In the genomic region with DNA sequence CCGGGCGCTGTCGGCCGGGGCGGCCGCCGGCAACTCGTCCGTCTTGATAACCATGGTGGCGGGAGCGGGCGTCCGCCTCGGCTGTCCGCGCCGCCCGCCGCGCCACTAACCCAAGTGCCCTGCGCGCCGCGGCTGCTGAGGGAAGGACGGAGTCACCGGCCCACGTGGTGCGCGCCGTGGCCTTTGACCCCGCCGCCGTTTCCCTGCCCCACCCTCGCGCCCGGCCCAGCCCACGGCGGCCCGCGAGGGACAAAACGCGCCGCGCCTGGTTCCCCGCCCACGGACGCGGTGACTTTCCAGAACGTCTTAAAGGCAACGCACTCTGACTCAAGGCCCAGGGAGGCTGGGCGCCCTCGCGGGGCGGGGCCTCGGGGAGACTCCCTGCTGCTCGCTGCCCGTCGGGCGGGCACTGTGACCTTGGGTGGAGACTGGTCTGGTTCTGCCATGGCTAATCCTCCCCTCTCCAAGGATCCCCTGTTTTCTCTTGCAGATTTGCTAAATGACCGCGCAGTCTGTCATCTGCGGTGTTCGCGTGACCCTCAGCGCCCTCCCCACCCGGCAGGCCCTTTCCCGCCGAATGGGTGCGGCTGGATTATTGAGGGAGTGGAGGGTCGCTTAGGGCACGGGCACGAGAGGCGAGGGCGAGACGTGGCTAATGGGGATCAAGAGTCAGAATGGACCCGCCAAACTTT, we compare ENCODE assay signal across 8 cellular contexts. TPM values are rescaled to one million over a fixed set of nuclear protein-coding genes. Genes with fewer than 3 reads are reported as not detected.
A peak's percentile ranks its signal among the peaks of the same experiment; 100 is the strongest.
DNase-seq lines count a peak whose midpoint lies in the region; ATAC-seq and TF ChIP-seq lines count a peak whose summit lies in the region.

A gene with protein sequence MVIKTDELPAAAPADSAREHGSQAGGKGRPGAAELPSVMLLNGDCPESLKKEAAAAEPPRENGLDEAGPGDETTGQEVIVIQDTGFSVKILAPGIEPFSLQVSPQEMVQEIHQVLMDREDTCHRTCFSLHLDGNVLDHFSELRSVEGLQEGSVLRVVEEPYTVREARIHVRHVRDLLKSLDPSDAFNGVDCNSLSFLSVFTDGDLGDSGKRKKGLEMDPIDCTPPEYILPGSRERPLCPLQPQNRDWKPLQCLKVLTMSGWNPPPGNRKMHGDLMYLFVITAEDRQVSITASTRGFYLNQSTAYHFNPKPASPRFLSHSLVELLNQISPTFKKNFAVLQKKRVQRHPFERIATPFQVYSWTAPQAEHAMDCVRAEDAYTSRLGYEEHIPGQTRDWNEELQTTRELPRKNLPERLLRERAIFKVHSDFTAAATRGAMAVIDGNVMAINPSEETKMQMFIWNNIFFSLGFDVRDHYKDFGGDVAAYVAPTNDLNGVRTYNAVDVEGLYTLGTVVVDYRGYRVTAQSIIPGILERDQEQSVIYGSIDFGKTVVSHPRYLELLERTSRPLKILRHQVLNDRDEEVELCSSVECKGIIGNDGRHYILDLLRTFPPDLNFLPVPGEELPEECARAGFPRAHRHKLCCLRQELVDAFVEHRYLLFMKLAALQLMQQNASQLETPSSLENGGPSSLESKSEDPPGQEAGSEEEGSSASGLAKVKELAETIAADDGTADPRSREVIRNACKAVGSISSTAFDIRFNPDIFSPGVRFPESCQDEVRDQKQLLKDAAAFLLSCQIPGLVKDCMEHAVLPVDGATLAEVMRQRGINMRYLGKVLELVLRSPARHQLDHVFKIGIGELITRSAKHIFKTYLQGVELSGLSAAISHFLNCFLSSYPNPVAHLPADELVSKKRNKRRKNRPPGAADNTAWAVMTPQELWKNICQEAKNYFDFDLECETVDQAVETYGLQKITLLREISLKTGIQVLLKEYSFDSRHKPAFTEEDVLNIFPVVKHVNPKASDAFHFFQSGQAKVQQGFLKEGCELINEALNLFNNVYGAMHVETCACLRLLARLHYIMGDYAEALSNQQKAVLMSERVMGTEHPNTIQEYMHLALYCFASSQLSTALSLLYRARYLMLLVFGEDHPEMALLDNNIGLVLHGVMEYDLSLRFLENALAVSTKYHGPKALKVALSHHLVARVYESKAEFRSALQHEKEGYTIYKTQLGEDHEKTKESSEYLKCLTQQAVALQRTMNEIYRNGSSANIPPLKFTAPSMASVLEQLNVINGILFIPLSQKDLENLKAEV (N-terminal part only) (minus strand): TSS at position 157 of the 692 bp plus-strand sequence. CDS start 103 bp downstream, at position 54.

- DNase-seq in CD8-positive, alpha-beta T cell, result peak; percentile 90 to 97 (median 94)
- DNase-seq in HK-2 (ENCODE audit: unreplicated experiment), result peak; percentile 96
- DNase-seq in NK-92 (lab: John Stamatoyannopoulos, UW; ENCODE audit: unreplicated experiment), result peak; percentile 52
- DNase-seq in activated CD8-positive, alpha-beta memory T cell treated with anti-CD3 and anti-CD28 coated beads for 1 hour (ENCODE audit: extremely low read depth in 1 of 2, low read depth in 1 of 2), result peak; percentile 85 to 95
- peak; percentile 92 for DNase-seq in effector CD4-positive, alpha-beta T cell
- peak; percentile 94 to 98 for DNase-seq in lung microvascular endothelial cell (ENCODE audit: low read depth in 2 of 2)
- peak; percentile 96 to 97 (median 96) for DNase-seq in stimulated activated CD4-positive, alpha-beta T cell treated with anti-CD3 and anti-CD28 coated beads, TNF-alpha, amount 100 ng/mL, for 4 hours (ENCODE audit: low read depth in 3 of 3)

- no peaks in the 10 kb centered on the region for H3K36me3 ChIP-seq in CD8-positive, alpha-beta T cell (ENCODE audit: insufficient read depth, low read length)

- H3K4me1 ChIP-seq in CD8-positive, alpha-beta T cell (ENCODE audit: insufficient read depth, low read length), result peaks cover 45% of the 10 kb centered on the region

- no peak for TF ChIP-seq CTCF in CD8-positive, alpha-beta T cell (IDR thresholded peaks at IDR 0.05)

- peak; percentile 93 for ATAC-seq in CD8-positive, alpha-beta T cell
- ATAC-seq in GM19452 (IDR thresholded peaks at IDR 0.05; ENCODE audit: unreplicated experiment), result peak; percentile 69

- peak within 1 kb of the TSS; percentile 88 for H3K4me3 Mint-ChIP-seq in CD8-positive, alpha-beta T cell

- peak within 1 kb of the TSS; percentile 77 for H3K27ac Mint-ChIP-seq in CD8-positive, alpha-beta T cell

- CTCF ChIA-PET in CD8-positive, alpha-beta T cell (lab: Charles Lee), result no interaction called here

- no peaks in the 10 kb centered on the region for H3K36me3 Mint-ChIP-seq in CD8-positive, alpha-beta T cell

- peak within 1 kb of the TSS; percentile 84 for H3K4me3 ChIP-seq in CD8-positive, alpha-beta T cell (ENCODE audit: low read depth, low read length)

- peak within 1 kb of the TSS; percentile 41 for H3K27ac ChIP-seq in CD8-positive, alpha-beta T cell (ENCODE audit: low read depth, low read length)

- no peaks in the 10 kb centered on the region for H3K27me3 Mint-ChIP-seq in CD8-positive, alpha-beta T cell (ENCODE audit: low read depth)

- POLR2A ChIA-PET in CD8-positive, alpha-beta T cell (lab: Charles Lee), result no interaction called here

- no peaks in the 10 kb centered on the region for H3K9me3 ChIP-seq in CD8-positive, alpha-beta T cell (ENCODE audit: low read length)

- H3K27me3 ChIP-seq in CD8-positive, alpha-beta T cell (ENCODE audit: insufficient read depth, low read length), result no peaks in the 10 kb centered on the region

- intact Hi-C loops in CD8-positive, alpha-beta T cell (cut with DNase I, micrococcal nuclease), result loop anchor here in 1 of 2 experiments (1.0 to 10.0 kb wide), 5 partner anchors 104 to 407 kb away; partner anchors contain the start of genes METTL16, MNT, SMG6 and SRR

- H3K4me1 Mint-ChIP-seq in CD8-positive, alpha-beta T cell (ENCODE audit: low read depth), result peaks cover 35% of the 10 kb centered on the region

- no peaks in the 10 kb centered on the region for H3K9me3 Mint-ChIP-seq in CD8-positive, alpha-beta T cell

RNA-seq across cellular contexts. Expression of the gene that starts here (rescaled TPM):
- total RNA-seq in CD8-positive, alpha-beta T cell, result 10 to 100 TPM; 50.8 to 51.1 TPM
- 26.4 and 29.0 TPM in 2 replicates for total RNA-seq in lung microvascular endothelial cell

Comparison
In these comparisons a context has a peak if more than half of its experiments do, and no peak if none do; other contexts are left out.
1. Peak in every context shown above with its lines: DNase-seq, ATAC-seq, H3K4me3 ChIP-seq and H3K27ac ChIP-seq.